In genomic region chr3:20049275-20049674, GRCh38 we compare ENCODE assay signal across 14 cellular contexts. TPM values are rescaled to one million over a fixed set of nuclear protein-coding genes. Genes with fewer than 3 reads are reported as not detected.
DNase-seq lines count a peak whose midpoint lies in the region; ATAC-seq and TF ChIP-seq lines count a peak whose summit lies in the region.
"Had no signal": no experiment of that assay in that cellular context is flagged by ENCODE, and none has a peak within 500 bp of the region (broad histone marks: within the 10 kb centered on the region; RNA-seq: fewer than 3 reads in every experiment).

No MANE protein-coding gene starts in this region.

- H3K4me3 Mint-ChIP-seq in activated T-helper 17 cell treated with anti-CD3 and anti-CD28 coated beads, Interleukin-2, amount 50 U/mL, for 72 hours = peak overlapping the region; percentile 70
- H3K4me3 Mint-ChIP-seq: endodermal cell, H9 had no signal

- no peaks in the 10 kb centered on the region for H3K9me3 Mint-ChIP-seq in activated T-helper 17 cell treated with anti-CD3 and anti-CD28 coated beads, Interleukin-2, amount 50 U/mL, for 72 hours
- H3K9me3 Mint-ChIP-seq: endodermal cell, H9 had no signal

- intact Hi-C loops in posterior cingulate gyrus (cut with DNase I) = no loop called here

- peaks cover 59% of the 10 kb centered on the region for H3K4me1 Mint-ChIP-seq in activated T-helper 17 cell treated with anti-CD3 and anti-CD28 coated beads, Interleukin-2, amount 50 U/mL, for 72 hours

- no peaks in the 10 kb centered on the region for H3K27me3 Mint-ChIP-seq in activated T-helper 17 cell treated with anti-CD3 and anti-CD28 coated beads, Interleukin-2, amount 50 U/mL, for 72 hours

- ATAC-seq in GM18499 (IDR thresholded peaks at IDR 0.05; ENCODE audit: insufficient read depth, unreplicated experiment) (peak; percentile 65), GM21367 (IDR thresholded peaks at IDR 0.05; ENCODE audit: unreplicated experiment) (peak; percentile 63), HG03095 (IDR thresholded peaks at IDR 0.05; ENCODE audit: unreplicated experiment) (peak; percentile 56)
- ATAC-seq in activated T-helper 17 cell treated with anti-CD3 and anti-CD28 coated beads, Interleukin-2, amount 50 U/mL, for 72 hours (replicated peaks) = no peak

- DNase-seq in posterior cingulate gyrus = no peak
- no peak for DNase-seq in NCI-H128 (lab: John Stamatoyannopoulos, UW; ENCODE audit: unreplicated experiment)
- no peak for DNase-seq in GM13976 (ENCODE audit: low spot score)
- DNase-seq in globus pallidus (ENCODE audit: low spot score) = no peak
- DNase-seq: endodermal cell, H9, NCI-H2081 treated with DMSO at 0.1 percent for 48 hours, right lobe of liver, stomach had no signal

- peak overlapping the region; percentile 88 for H3K27ac Mint-ChIP-seq in activated T-helper 17 cell treated with anti-CD3 and anti-CD28 coated beads, Interleukin-2, amount 50 U/mL, for 72 hours
- H3K27ac Mint-ChIP-seq: endodermal cell, H9 had no signal

- peaks cover 38% of the 10 kb centered on the region for H3K36me3 Mint-ChIP-seq in activated T-helper 17 cell treated with anti-CD3 and anti-CD28 coated beads, Interleukin-2, amount 50 U/mL, for 72 hours (ENCODE audit: low read depth)

- in situ Hi-C loops in GM13976 (cut with MboI; ENCODE audit: low sequenced_read_pairs, unreplicated experiment) = no loop called here

- no peak for TF ChIP-seq CTCF in GM13976 (IDR thresholded peaks at IDR 0.05; ENCODE audit: borderline replicate concordance, control extremely low read depth, extremely low read depth, insufficient read depth, missing control alignments)

RNA-seq across cellular contexts. Expression of gene KAT2B, which starts 9.0 kb away (rescaled TPM):
- 100 to 1,000 TPM; 109 to 143 TPM for total RNA-seq in activated T-helper 17 cell treated with anti-CD3 and anti-CD28 coated beads, Interleukin-2, amount 50 U/mL, for 72 hours

RNA-seq across cellular contexts. Expression of gene PP2D1, which starts 37.2 kb away (rescaled TPM):
- not detected for total RNA-seq in activated T-helper 17 cell treated with anti-CD3 and anti-CD28 coated beads, Interleukin-2, amount 50 U/mL, for 72 hours
- total RNA-seq: endodermal cell; H9; right lobe of liver; stomach; T-helper 1 cell treated with Interleukin-12 subunit alpha and Interleukin-12 subunit beta and Interleukin-4 antibody, amounts not matched to agents 30 ng/mL and 1 ng/mL, for 36 hours had no signal
